Comparison of ENCODE assay signal across 9 cellular contexts in genomic region chr10:11403116-11403515, GRCh38.
DNase-seq lines count a peak whose midpoint lies in the region; ATAC-seq and TF ChIP-seq lines count a peak whose summit lies in the region.
"Had no signal": no experiment of that assay in that cellular context is flagged by ENCODE, and none has a peak within 500 bp of the region (broad histone marks: within the 10 kb centered on the region; RNA-seq: fewer than 3 reads in every experiment).

No MANE protein-coding gene starts in this region.

- TF ChIP-seq POLR2A in esophagus muscularis mucosa (IDR thresholded peaks at IDR 0.05; ENCODE audit: low read depth), result no peak

- DNase-seq in activated CD4-positive, alpha-beta T cell treated with anti-CD3 and anti-CD28 coated beads for 24 hours (ENCODE audit: low read depth in 2 of 2), result peak; percentile 6 to 28
- DNase-seq in colonic mucosa, result peak; percentile 19
- DNase-seq in stimulated activated CD8-positive, alpha-beta memory T cell treated with anti-CD3 and anti-CD28 coated beads, Interleukin-7, amount 100 ng/mL, for 4 hours (ENCODE audit: low read depth in 2 of 2), result peak; percentile 46 to 55
- DNase-seq in NCI-H526 (lab: John Stamatoyannopoulos, UW), result no peak
- no peak for DNase-seq in esophagus muscularis mucosa (ENCODE audit: extremely low spot score)
- DNase-seq in NCI-H1417 (lab: John Stamatoyannopoulos, UW), result no peak

- H3K4me1 ChIP-seq in colonic mucosa (no peaks in the 10 kb centered on the region), esophagus muscularis mucosa (no peaks in the 10 kb centered on the region)

- no peak overlapping the region for H3K27ac ChIP-seq in colonic mucosa
- H3K27ac ChIP-seq in esophagus muscularis mucosa (replicated peaks in 1 of 4), result no peak overlapping the region

- H3K9me3 ChIP-seq in colonic mucosa (no peaks in the 10 kb centered on the region), esophagus muscularis mucosa (no peaks in the 10 kb centered on the region)

- H3K27me3 ChIP-seq in colonic mucosa (no peaks in the 10 kb centered on the region), esophagus muscularis mucosa (no peaks in the 10 kb centered on the region)

- H3K4me3 ChIP-seq in colonic mucosa (no peak overlapping the region), esophagus muscularis mucosa (no peak overlapping the region)
- H3K4me3 ChIP-seq: GM12878 had no signal

- TF ChIP-seq CTCF in colonic mucosa (IDR thresholded peaks at IDR 0.05) (no peak), esophagus muscularis mucosa (IDR thresholded peaks at IDR 0.05) (no peak)

- 72% methylated on average over 11 of the region's 11 CpGs for WGBS in esophagus muscularis mucosa

- no peak for TF ChIP-seq EP300 in esophagus muscularis mucosa (IDR thresholded peaks at IDR 0.05)

- H3K36me3 ChIP-seq in colonic mucosa, result no peaks in the 10 kb centered on the region
- no peaks in the 10 kb centered on the region for H3K36me3 ChIP-seq in esophagus muscularis mucosa

- intact Hi-C loops in colonic mucosa (cut with DNase I) (no loop called here), esophagus muscularis mucosa (cut with DNase I) (no loop called here)

- no peak overlapping the region for H3K9ac ChIP-seq in colonic mucosa (ENCODE audit: low read depth in 2 of 2, low read length in 2 of 2)

- peak; percentile 74 for ATAC-seq in HG02981 (IDR thresholded peaks at IDR 0.05; ENCODE audit: unreplicated experiment)
- ATAC-seq in HG03439 (IDR thresholded peaks at IDR 0.05; ENCODE audit: unreplicated experiment), result no peak
- ATAC-seq: GM12878 had no signal

Comparison
In these comparisons a context has a peak if more than half of its experiments do, and no peak if none do; other contexts are left out.
1. DNase-seq: peak in activated CD4-positive, alpha-beta T cell treated with anti-CD3 and anti-CD28 coated beads for 24 hours (2 of 2), colonic mucosa (single experiment) and stimulated activated CD8-positive, alpha-beta memory T cell treated with anti-CD3 and anti-CD28 coated beads, Interleukin-7, amount 100 ng/mL, for 4 hours (2 of 2); none in NCI-H526 (0 of 2), esophagus muscularis mucosa (single experiment) and NCI-H1417 (0 of 3).